ENCODE assay signal across 8 cellular contexts in genomic region chr7:151087247-151088018, GRCh38. TPM values are rescaled to one million over a fixed set of nuclear protein-coding genes. Genes with fewer than 3 reads are reported as not detected.
DNase-seq lines count a peak whose midpoint lies in the region; ATAC-seq and TF ChIP-seq lines count a peak whose summit lies in the region.

No MANE protein-coding gene starts in this region.

- peaks cover 3% of the 10 kb centered on the region for H3K36me3 Mint-ChIP-seq in T-helper 17 cell (ENCODE audit: low read depth)
- peaks cover 10% of the 10 kb centered on the region for H3K36me3 Mint-ChIP-seq in stimulated activated effector memory CD8-positive, alpha-beta T cell treated with anti-CD3 and anti-CD28 coated beads, Interleukin-12 subunit alpha, Interleukin-12 subunit beta, amount 100 ng/mL, for 72 hours

- peak; percentile 19 for DNase-seq in NCI-H2029 (lab: John Stamatoyannopoulos, UW)
- DNase-seq in NCI-H2029 treated with DMSO at 0.1 percent for 48 hours (lab: John Stamatoyannopoulos, UW): no peak
- no peak for DNase-seq in T-helper 17 cell
- peak; percentile 62 to 90 for DNase-seq in left lung
- peak in 1 of 2 donors; percentile 76 for DNase-seq in stimulated activated effector memory CD8-positive, alpha-beta T cell treated with anti-CD3 and anti-CD28 coated beads, Interleukin-12 subunit alpha, Interleukin-12 subunit beta, amount 100 ng/mL, for 72 hours (ENCODE audit: low spot score in 2 of 2)
- DNase-seq in NCI-H2107 treated with DMSO at 0.1 percent for 48 hours (lab: John Stamatoyannopoulos, UW; ENCODE audit: unreplicated experiment): no peak

- TF ChIP-seq CTCF in left lung (IDR thresholded peaks at IDR 0.05): peak; percentile 14 to 16

- H3K27me3 ChIP-seq in left lung: peaks cover 0 to 12% of the 10 kb centered on the region in 2 donors

- H3K4me1 ChIP-seq in left lung: peaks cover 32 to 79% of the 10 kb centered on the region in 2 donors

- H3K4me1 Mint-ChIP-seq in T-helper 17 cell: peaks cover 38% of the 10 kb centered on the region
- H3K4me1 Mint-ChIP-seq in stimulated activated effector memory CD8-positive, alpha-beta T cell treated with anti-CD3 and anti-CD28 coated beads, Interleukin-12 subunit alpha, Interleukin-12 subunit beta, amount 100 ng/mL, for 72 hours: peaks cover 46% of the 10 kb centered on the region

- H3K27ac ChIP-seq in cingulate gyrus (ENCODE audit: low read depth, low read length) (peak overlapping the region; percentile 84), left lung (peak overlapping the region; percentile 88 to 92)

- peak; percentile 28 for ATAC-seq in HG03432 (IDR thresholded peaks at IDR 0.05; ENCODE audit: unreplicated experiment)
- peak; percentile 24 for ATAC-seq in T-helper 17 cell
- ATAC-seq in left lung: peak; percentile 44
- ATAC-seq in stimulated activated effector memory CD8-positive, alpha-beta T cell treated with anti-CD3 and anti-CD28 coated beads, Interleukin-12 subunit alpha, Interleukin-12 subunit beta, amount 100 ng/mL, for 72 hours: peak; percentile 38

- peak overlapping the region; percentile 67 to 87 for H3K4me3 ChIP-seq in left lung

- H3K36me3 ChIP-seq in left lung: no peaks in the 10 kb centered on the region

- no peaks in the 10 kb centered on the region for H3K9me3 Mint-ChIP-seq in stimulated activated effector memory CD8-positive, alpha-beta T cell treated with anti-CD3 and anti-CD28 coated beads, Interleukin-12 subunit alpha, Interleukin-12 subunit beta, amount 100 ng/mL, for 72 hours

- no peaks in the 10 kb centered on the region for H3K9me3 ChIP-seq in T-helper 17 cell (ENCODE audit: control insufficient read depth, low read length, poor library complexity, severe bottlenecking)
- no peaks in the 10 kb centered on the region for H3K9me3 ChIP-seq in left lung

- H3K4me3 Mint-ChIP-seq in T-helper 17 cell: peak overlapping the region; percentile 89
- H3K4me3 Mint-ChIP-seq in stimulated activated effector memory CD8-positive, alpha-beta T cell treated with anti-CD3 and anti-CD28 coated beads, Interleukin-12 subunit alpha, Interleukin-12 subunit beta, amount 100 ng/mL, for 72 hours: peak overlapping the region; percentile 98

- peak overlapping the region; percentile 27 for H3K27ac Mint-ChIP-seq in T-helper 17 cell
- peak overlapping the region; percentile 37 for H3K27ac Mint-ChIP-seq in stimulated activated effector memory CD8-positive, alpha-beta T cell treated with anti-CD3 and anti-CD28 coated beads, Interleukin-12 subunit alpha, Interleukin-12 subunit beta, amount 100 ng/mL, for 72 hours

- no peaks in the 10 kb centered on the region for H3K27me3 Mint-ChIP-seq in T-helper 17 cell

- intact Hi-C loops in left lung (cut with DNase I): no loop called here

RNA-seq across cellular contexts. Expression of gene AGAP3, which starts 1.2 kb away (rescaled TPM):
- total RNA-seq in T-helper 17 cell (10 to 100 TPM; 45.6 to 53.0 TPM), left lung (100 to 1,000 TPM; 161 to 167 TPM)

RNA-seq across cellular contexts. Expression of gene TMUB1, which starts 4.1 kb away (rescaled TPM):
- total RNA-seq in T-helper 17 cell (10 to 100 TPM; 46.6 to 52.4 TPM), left lung (10 to 100 TPM; 39.6 to 49.1 TPM)

RNA-seq across cellular contexts. Expression of gene FASTK, which starts 6.8 kb away (rescaled TPM):
- 10 to 100 TPM; 67.7 to 82.2 TPM for total RNA-seq in T-helper 17 cell
- 10 to 100 TPM; 63.5 to 65.7 TPM for total RNA-seq in left lung

RNA-seq across cellular contexts. Expression of gene SLC4A2, which starts 28.0 kb away (rescaled TPM):
- total RNA-seq in T-helper 17 cell: 10 to 100 TPM; 48.9 to 61.3 TPM
- 100 to 1,000 TPM; 191 to 205 TPM for total RNA-seq in left lung

RNA-seq across cellular contexts. Expression of gene CDK5, which starts 29.7 kb away (rescaled TPM):
- total RNA-seq in T-helper 17 cell (1 to 10 TPM; 4.7 TPM), left lung (10 to 100 TPM; 15.6 to 17.1 TPM)

Comparison
In these comparisons a context has a peak if more than half of its experiments do, and no peak if none do; other contexts are left out.
1. DNase-seq: peak in NCI-H2029 (single experiment) and left lung (2 of 2); none in NCI-H2029 treated with DMSO at 0.1 percent for 48 hours (single experiment), T-helper 17 cell (0 of 3) and NCI-H2107 treated with DMSO at 0.1 percent for 48 hours (single experiment).
2. Peak in every context shown above with its lines, with median percentiles within 50 percentile points of each other: ATAC-seq.